11 cellular contexts compared by ENCODE assay signal in the genomic region with DNA sequence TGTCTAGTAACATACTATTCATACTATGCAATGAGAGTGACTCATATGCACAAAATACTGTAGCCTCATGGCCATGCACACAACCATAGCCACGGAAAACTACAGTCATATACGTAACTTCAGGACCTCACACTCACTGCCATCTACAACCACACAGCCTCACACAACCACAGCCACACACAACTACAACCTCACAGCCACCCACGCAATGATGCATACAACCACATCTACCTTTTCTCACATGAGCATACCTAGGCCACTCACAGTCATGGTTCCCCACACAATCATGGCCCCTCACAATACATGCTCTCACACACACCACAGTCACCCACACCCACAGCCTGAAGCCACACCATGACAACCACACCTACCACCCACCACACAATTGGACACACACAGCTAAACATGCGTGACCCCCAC. TPM values are rescaled to one million over a fixed set of nuclear protein-coding genes. Genes with fewer than 3 reads are reported as not detected.
A peak's percentile ranks its signal among the peaks of the same experiment; 100 is the strongest.
DNase-seq lines count a peak whose midpoint lies in the region; ATAC-seq, FAIRE-seq and TF ChIP-seq lines count a peak whose summit lies in the region.
"Had no signal": no experiment of that assay in that cellular context is flagged by ENCODE, and none has a peak within 500 bp of the region (broad histone marks: within the 10 kb centered on the region; RNA-seq: fewer than 3 reads in every experiment).

No MANE protein-coding gene starts in this region.

- TF ChIP-seq POLR2A in tibial nerve (IDR thresholded peaks at IDR 0.05) = no peak

- no TSS peak for BruUV-seq in PC-9 (replicated peaks; lab: Mats Ljungman, UMichigan)

- intact Hi-C loops in PC-9 (cut with micrococcal nuclease; ENCODE audit: unreplicated experiment) = no loop called here
- intact Hi-C loops in kidney (cut with DNase I) = no loop called here

- no peaks in the 10 kb centered on the region for H3K9me2 ChIP-seq in PC-9 (ENCODE audit: insufficient read depth)

- H3K9me3 ChIP-seq in PC-9 (ENCODE audit: insufficient read depth, low read depth) (no peaks in the 10 kb centered on the region), kidney (ENCODE audit: control insufficient read depth in 1 of 2, low read length in 2 of 2) (no peaks in the 10 kb centered on the region), tibial nerve (peaks cover 0 to 20% (median 0%) of the 10 kb centered on the region in 4 donors)

- no peak overlapping the region for H2AFZ ChIP-seq in PC-9

- H3K27me3 ChIP-seq in PC-9 (ENCODE audit: insufficient read depth, low read depth) = no peaks in the 10 kb centered on the region
- H3K27me3 ChIP-seq in tibial nerve = no peaks in the 10 kb centered on the region

- H3F3A ChIP-seq in PC-9 (ENCODE audit: insufficient read depth, low read depth) = peaks cover 36% of the 10 kb centered on the region

- CTCF ChIA-PET in PC-9 (lab: Charles Lee) = no interaction called here

- H3K79me2 ChIP-seq in PC-9 (ENCODE audit: low read depth) = no peaks in the 10 kb centered on the region

- TF ChIP-seq CTCF in PC-9 (conservative IDR thresholded peaks at IDR 0.05) (no peak), kidney (IDR thresholded peaks at IDR 0.05; ENCODE audit: borderline replicate concordance, extremely low read depth, insufficient read depth) (no peak), tibial nerve (IDR thresholded peaks at IDR 0.05) (no peak)

- H3K4me1 ChIP-seq in PC-9 (replicated peaks; ENCODE audit: insufficient read depth) (peaks cover 60% of the 10 kb centered on the region), kidney (ENCODE audit: control insufficient read depth in 1 of 2, insufficient read depth in 1 of 2, low read depth in 1 of 2, low read length in 2 of 2) (no peaks in the 10 kb centered on the region), tibial nerve (peaks cover 0 to 5% (median 0%) of the 10 kb centered on the region in 4 donors)

- no peak overlapping the region for H3K9ac ChIP-seq in kidney (ENCODE audit: low read length in 2 of 2)

- DNase-seq in PC-9 (no peak), activated T-cell treated with anti-CD3 and anti-CD28 coated beads for 48 hours (ENCODE audit: low read depth) (peak; percentile 76), kidney (peak; percentile 6), tibial nerve (ENCODE audit: low spot score in 2 of 2) (no peak)
- peak; percentile 63 to 76 for DNase-seq in stimulated activated CD8-positive, alpha-beta memory T cell treated with anti-CD3 and anti-CD28 coated beads, Interleukin-15, amount 100 ng/mL, for 48 hours (ENCODE audit: low read depth in 2 of 2)
- DNase-seq: NCI-H1694, RPMI8226 had no signal

- POLR2A ChIA-PET in PC-9 (lab: Charles Lee; ENCODE audit: unreplicated experiment) = no interaction called here

- 93 to 96% methylated on average over 4 of the region's 4 CpGs for WGBS in tibial nerve, 2 donors

- FAIRE-seq in kidney (lab: Jason Lieb, UNC) = no peak

- ATAC-seq in GM18517 (IDR thresholded peaks at IDR 0.05; ENCODE audit: unreplicated experiment) = no peak
- ATAC-seq in GM19351 (IDR thresholded peaks at IDR 0.05; ENCODE audit: unreplicated experiment) = no peak

- peak overlapping the region; percentile 79 for H3K4me2 ChIP-seq in PC-9

- no peak for TF ChIP-seq EP300 in tibial nerve (IDR thresholded peaks at IDR 0.05)

- H4K20me1 ChIP-seq in PC-9 (ENCODE audit: insufficient read depth) = no peaks in the 10 kb centered on the region

- peak overlapping the region; percentile 14; the same call in 1 of the 2 replicates for H3K4me3 ChIP-seq in PC-9
- no peak overlapping the region for H3K4me3 ChIP-seq in kidney (ENCODE audit: low read length in 2 of 2)
- H3K4me3 ChIP-seq in tibial nerve = no peak overlapping the region

- H3K36me3 ChIP-seq in PC-9 (ENCODE audit: low read depth) (no peaks in the 10 kb centered on the region), kidney (ENCODE audit: control insufficient read depth in 1 of 2, insufficient read depth in 2 of 2, low read length in 2 of 2) (no peaks in the 10 kb centered on the region), tibial nerve (peaks cover 0 to 38% (median 0%) of the 10 kb centered on the region in 3 donors)

- H3K27ac ChIP-seq in PC-9 (no peak overlapping the region), kidney (ENCODE audit: low read depth in 2 of 2, low read length in 2 of 2) (no peak overlapping the region), tibial nerve (no peak overlapping the region)
- H3K27ac ChIP-seq: HL-60 had no signal

RNA-seq across cellular contexts. Expression of a gene that starts 8.7 kb away (rescaled TPM):
- total RNA-seq in PC-9 (2021) = 0.30 and 0.37 TPM in 2 replicates
- total RNA-seq in kidney = 2.5 TPM
- not detected for polyA plus RNA-seq in kidney (ENCODE audit: insufficient read depth, low read depth, low replicate concordance)
- total RNA-seq in tibial nerve = 1 to 10 TPM; 1.3 to 8.4 (median 5.2) TPM
- total RNA-seq: osteocyte had no signal

RNA-seq across cellular contexts. Expression of a gene that starts 41.8 kb away (rescaled TPM):
- total RNA-seq in PC-9 (2021) (130 and 132 TPM in 2 replicates), kidney (3,831 TPM), tibial nerve (1,000 to 10,000 TPM in 1 of 4 donors, 100 to 1,000 TPM in 3; 256 to 1,128 (median 733) TPM)
- 452 TPM for polyA plus RNA-seq in kidney (ENCODE audit: insufficient read depth, low read depth, low replicate concordance)

RNA-seq across cellular contexts. Expression of a gene that starts 58.7 kb away (rescaled TPM):
- 58.3 and 66.8 TPM in 2 replicates for total RNA-seq in PC-9 (2021)
- 113 TPM for total RNA-seq in kidney
- polyA plus RNA-seq in kidney (ENCODE audit: insufficient read depth, low read depth, low replicate concordance) = 144 TPM
- 10 to 100 TPM; 53.4 to 79.2 (median 65.9) TPM for total RNA-seq in tibial nerve

Comparison
In these comparisons a context has a peak if more than half of its experiments do, and no peak if none do; other contexts are left out.
1. DNase-seq: peak in activated T-cell treated with anti-CD3 and anti-CD28 coated beads for 48 hours (single experiment), kidney (single experiment) and stimulated activated CD8-positive, alpha-beta memory T cell treated with anti-CD3 and anti-CD28 coated beads, Interleukin-15, amount 100 ng/mL, for 48 hours (2 of 2); none in PC-9 (0 of 2) and tibial nerve (0 of 2).